ENCODE assay signal across 1 cellular context in genomic region chr6:75526502-75527127, GRCh38.
TF ChIP-seq lines count a peak whose summit lies in the region.

No MANE protein-coding gene starts in this region.

TF ChIP-seq in HepG2, 621 proteins besides CTCF, POLR2A, EP300 and RAD21 (continued from another document):
- TF ChIP-seq HMGXB3 (CRISPR knock-in tag; IDR thresholded peaks at IDR 0.05; ENCODE audit: borderline replicate concordance) (no peak), SMC3 (IDR thresholded peaks at IDR 0.05; ENCODE audit: low read length) (peak; percentile 90), ARID3A (IDR thresholded peaks at IDR 0.05; ENCODE audit: low read depth, low read length) (peak; percentile 52; the same call in 1 of the 2 replicates), ZSCAN29 (CRISPR knock-in tag; conservative IDR thresholded peaks at IDR 0.05) (0 out of 2 replicates have a peak, but pooled peaks have one; percentile 37), ZNF660 (CRISPR knock-in tag; IDR thresholded peaks at IDR 0.05; ENCODE audit: borderline replicate concordance, low read depth) (no peak)
